Comparison of ENCODE assay signal across 12 cellular contexts in the genomic region with DNA sequence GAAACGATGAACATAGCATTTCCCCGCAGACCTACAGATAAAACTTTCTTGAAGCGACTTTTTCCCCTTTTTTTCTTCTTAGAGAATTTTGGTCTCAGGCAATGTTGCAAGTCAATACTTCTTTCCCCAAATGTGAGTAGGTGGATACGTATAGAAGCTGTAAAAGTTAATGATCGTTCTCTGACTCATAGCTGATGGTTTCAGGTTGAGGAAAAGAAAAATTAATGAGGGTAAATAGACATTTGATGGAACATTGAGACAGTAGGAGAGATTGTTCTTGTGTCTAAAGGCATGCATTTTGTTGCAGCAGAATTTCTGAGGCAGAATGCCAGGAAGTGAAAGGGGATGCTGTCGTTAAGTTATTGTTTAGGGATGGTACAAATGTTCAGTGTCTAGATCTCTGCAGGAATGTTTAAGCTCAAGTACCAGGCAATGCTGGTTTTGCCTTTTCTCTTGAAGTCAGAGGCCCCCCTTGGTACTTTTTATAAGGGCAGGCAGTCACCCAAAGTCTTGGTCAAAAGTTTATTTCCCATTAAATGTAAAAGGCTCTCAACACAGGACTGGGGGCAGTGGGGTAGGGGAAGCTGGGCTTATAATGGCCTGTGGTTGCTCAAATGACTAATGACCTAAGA. TPM values are rescaled to one million over a fixed set of nuclear protein-coding genes. Genes with fewer than 3 reads are reported as not detected.
A peak's percentile ranks its signal among the peaks of the same experiment; 100 is the strongest.
DNase-seq lines count a peak whose midpoint lies in the region; ATAC-seq, FAIRE-seq and TF ChIP-seq lines count a peak whose summit lies in the region.
"Had no signal": no experiment of that assay in that cellular context is flagged by ENCODE, and none has a peak within 500 bp of the region (broad histone marks: within the 10 kb centered on the region; RNA-seq: fewer than 3 reads in every experiment).

No MANE protein-coding gene starts in this region.

- DNase-seq in HEK293T (ENCODE audit: extremely low spot score) (no peak), foreskin fibroblast (peak; percentile 69 to 76), small intestine (peak; percentile 48), occipital lobe (lab: John Stamatoyannopoulos, UW) (no peak), UCSD-AML1 (lab: John Stamatoyannopoulos, UW; ENCODE audit: unreplicated experiment) (no peak)
- DNase-seq in stimulated activated CD4-positive, alpha-beta T cell treated with anti-CD3 and anti-CD28 coated beads, Interleukin-2, amount 100 ng/mL, for 24 hours = no peak
- DNase-seq: activated CD8-positive, alpha-beta memory T cell treated with anti-CD3 and anti-CD28 coated beads, Interleukin-2, amount 50 U/mL, for 4 hours; body of pancreas; NCI-H69; T-helper 2 cell had no signal

- peaks cover 11 to 14% of the 10 kb centered on the region in 2 donors for H3K4me1 ChIP-seq in small intestine (ENCODE audit: control insufficient read depth in 2 of 2, insufficient read depth in 1 of 2, low read depth in 1 of 2, low read length in 1 of 2)

- CTCF ChIA-PET in HEK293T (lab: Yijun Ruan, JAX) = interaction anchor here (0.5 to 1.0 kb wide), 2 partner anchors 78 to 268 kb away, joined by 3 read pairs; no protein-coding TSS in a partner anchor

- no peaks in the 10 kb centered on the region for H3K9me3 ChIP-seq in small intestine (ENCODE audit: control insufficient read depth, low read depth)
- H3K9me3 ChIP-seq: body of pancreas had no signal

- no peak for TF ChIP-seq CTCF in foreskin fibroblast (IDR thresholded peaks at IDR 0.05; ENCODE audit: low read depth, low read length)

- H3K36me3 ChIP-seq in small intestine (ENCODE audit: control insufficient read depth in 2 of 2, insufficient read depth in 2 of 2, low read length in 2 of 2) = peaks cover 0 to 3% of the 10 kb centered on the region in 2 donors

- WGBS in small intestine, 3 donors = 34 to 49% (median 45%) methylated on average over 6 of the region's 6 CpGs

- POLR2A ChIA-PET in HEK293T (lab: Yijun Ruan, JAX) = interaction anchor here (1.1 kb wide), 1 partner anchor 19 kb away, joined by 3 read pairs; no protein-coding TSS in a partner anchor

- ATAC-seq in SK-N-SH treated with all-trans-retinoic acid at 6 μM for 48 hours (peak; percentile 51), GM21360 (IDR thresholded peaks at IDR 0.05; ENCODE audit: unreplicated experiment) (no peak)
- ATAC-seq: body of pancreas had no signal

- FAIRE-seq in small intestine (lab: Jason Lieb, UNC) = no peak

- H3K27me3 ChIP-seq in small intestine (ENCODE audit: control insufficient read depth in 2 of 2, insufficient read depth in 2 of 2, low read length in 2 of 2) = no peaks in the 10 kb centered on the region
- H3K27me3 ChIP-seq: body of pancreas had no signal

- H3K27ac ChIP-seq in small intestine (ENCODE audit: low read depth in 1 of 2, low read length in 1 of 2) = no peak overlapping the region
- H3K27ac ChIP-seq: body of pancreas had no signal

- H3K4me3 ChIP-seq in foreskin fibroblast (ENCODE audit: low read depth in 1 of 2, low read length in 2 of 2) (peak overlapping the region; percentile 8 to 9), small intestine (ENCODE audit: low read depth in 1 of 2, low read length in 2 of 2) (no peak overlapping the region)
- H3K4me3 ChIP-seq: body of pancreas had no signal

TF ChIP-seq in HEK293T, 16 proteins besides CTCF, POLR2A, EP300 and RAD21:
- TF ChIP-seq CTBP1 (IDR thresholded peaks at IDR 0.05; ENCODE audit: borderline replicate concordance) (peak; percentile 71), TARDBP (IDR thresholded peaks at IDR 0.05) (no peak), HDGF (IDR thresholded peaks at IDR 0.05; ENCODE audit: borderline replicate concordance) (no peak)
- TF ChIP-seq, protein P1, sequence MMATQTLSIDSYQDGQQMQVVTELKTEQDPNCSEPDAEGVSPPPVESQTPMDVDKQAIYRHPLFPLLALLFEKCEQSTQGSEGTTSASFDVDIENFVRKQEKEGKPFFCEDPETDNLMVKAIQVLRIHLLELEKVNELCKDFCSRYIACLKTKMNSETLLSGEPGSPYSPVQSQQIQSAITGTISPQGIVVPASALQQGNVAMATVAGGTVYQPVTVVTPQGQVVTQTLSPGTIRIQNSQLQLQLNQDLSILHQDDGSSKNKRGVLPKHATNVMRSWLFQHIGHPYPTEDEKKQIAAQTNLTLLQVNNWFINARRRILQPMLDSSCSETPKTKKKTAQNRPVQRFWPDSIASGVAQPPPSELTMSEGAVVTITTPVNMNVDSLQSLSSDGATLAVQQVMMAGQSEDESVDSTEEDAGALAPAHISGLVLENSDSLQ (IDR thresholded peaks at IDR 0.05) = peak; percentile 36; the same call in 1 of the 2 replicates
TF ChIP-seq in HEK293T: peak in this region for 2.

TF ChIP-seq in SK-N-SH treated with all-trans-retinoic acid at 6 μM for 48 hours, 23 proteins besides CTCF, POLR2A, EP300 and RAD21:
- TF ChIP-seq, protein P2, sequence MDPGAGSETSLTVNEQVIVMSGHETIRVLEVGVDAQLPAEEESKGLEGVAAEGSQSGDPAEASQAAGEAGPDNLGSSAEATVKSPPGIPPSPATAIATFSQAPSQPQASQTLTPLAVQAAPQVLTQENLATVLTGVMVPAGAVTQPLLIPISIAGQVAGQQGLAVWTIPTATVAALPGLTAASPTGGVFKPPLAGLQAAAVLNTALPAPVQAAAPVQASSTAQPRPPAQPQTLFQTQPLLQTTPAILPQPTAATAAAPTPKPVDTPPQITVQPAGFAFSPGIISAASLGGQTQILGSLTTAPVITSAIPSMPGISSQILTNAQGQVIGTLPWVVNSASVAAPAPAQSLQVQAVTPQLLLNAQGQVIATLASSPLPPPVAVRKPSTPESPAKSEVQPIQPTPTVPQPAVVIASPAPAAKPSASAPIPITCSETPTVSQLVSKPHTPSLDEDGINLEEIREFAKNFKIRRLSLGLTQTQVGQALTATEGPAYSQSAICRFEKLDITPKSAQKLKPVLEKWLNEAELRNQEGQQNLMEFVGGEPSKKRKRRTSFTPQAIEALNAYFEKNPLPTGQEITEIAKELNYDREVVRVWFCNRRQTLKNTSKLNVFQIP (CRISPR knock-in tag; IDR thresholded peaks at IDR 0.05; ENCODE audit: borderline replicate concordance, low read depth) = no peak
- TF ChIP-seq TCF4 (CRISPR knock-in tag; IDR thresholded peaks at IDR 0.05; ENCODE audit: borderline replicate concordance) = no peak
- TF ChIP-seq ZNF70 (CRISPR knock-in tag; IDR thresholded peaks at IDR 0.05) = no peak
- 0 out of 2 replicates have a peak, but pooled peaks have one; percentile 17 for TF ChIP-seq ZC3H10 (CRISPR knock-in tag; IDR thresholded peaks at IDR 0.05)

RNA-seq across cellular contexts. Expression of a gene that starts 9.3 kb away (rescaled TPM):
- polyA plus RNA-seq in small intestine = 10 to 100 TPM; 13.2 to 21.5 (median 16.2) TPM
- total RNA-seq in occipital lobe = 1.9 TPM

Comparison
In these comparisons a context has a peak if more than half of its experiments do, and no peak if none do; other contexts are left out.
1. DNase-seq: peak in foreskin fibroblast (2 of 2) and small intestine (single experiment); none in HEK293T (single experiment), occipital lobe (single experiment), UCSD-AML1 (single experiment) and stimulated activated CD4-positive, alpha-beta T cell treated with anti-CD3 and anti-CD28 coated beads, Interleukin-2, amount 100 ng/mL, for 24 hours (0 of 2).
2. H3K4me3 ChIP-seq: peak in foreskin fibroblast (2 of 2); none in small intestine (0 of 2).